Comparison of ENCODE assay signal across 16 cellular contexts in the genomic region with DNA sequence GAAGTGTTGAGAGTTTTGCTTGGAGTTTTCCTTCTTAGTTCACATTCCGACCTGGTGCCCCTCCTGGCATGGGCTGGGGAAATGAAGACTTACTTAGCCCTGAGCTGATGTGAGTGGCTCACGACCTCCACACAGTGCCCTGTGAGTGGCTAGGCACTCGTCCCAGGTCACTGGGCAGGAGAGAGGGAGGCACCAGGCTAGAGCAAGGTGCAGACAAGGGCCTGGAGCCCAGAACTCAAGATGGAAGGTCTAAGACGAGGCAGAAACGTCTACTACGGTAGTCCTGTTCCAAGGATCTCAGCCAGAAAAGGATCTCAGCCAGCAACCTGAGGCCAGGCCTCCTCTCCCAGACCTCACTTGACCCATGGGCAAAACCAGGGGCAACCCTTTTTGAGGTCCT. TPM values are rescaled to one million over a fixed set of nuclear protein-coding genes. Genes with fewer than 3 reads are reported as not detected.
DNase-seq lines count a peak whose midpoint lies in the region; ATAC-seq and TF ChIP-seq lines count a peak whose summit lies in the region.
"Had no signal": no experiment of that assay in that cellular context is flagged by ENCODE, and none has a peak within 500 bp of the region (broad histone marks: within the 10 kb centered on the region; RNA-seq: fewer than 3 reads in every experiment).

No MANE protein-coding gene starts in this region.

- H3K9me3 Mint-ChIP-seq in activated naive CD4-positive, alpha-beta T cell treated with anti-CD3 and anti-CD28 coated beads, Interleukin-2, amount 50 U/mL, for 72 hours, result no peaks in the 10 kb centered on the region
- no peaks in the 10 kb centered on the region for H3K9me3 Mint-ChIP-seq in activated naive CD4-positive, alpha-beta T cell treated with anti-CD3 and anti-CD28 coated beads for 36 hours
- no peaks in the 10 kb centered on the region for H3K9me3 Mint-ChIP-seq in activated CD8-positive, alpha-beta T cell treated with anti-CD3 and anti-CD28 coated beads, Interleukin-2, amount 10 ng/mL, durations not matched to agents 7 days and 5 days (ENCODE audit: insufficient read depth)
- H3K9me3 Mint-ChIP-seq: GM23338 had no signal

- CTCF ChIA-PET in activated naive CD4-positive, alpha-beta T cell treated with anti-CD3 and anti-CD28 coated beads for 36 hours (lab: Charles Lee), result interaction anchor here (0.9 kb wide), 1 partner anchor 22 kb away, joined by 3 read pairs; no protein-coding TSS in a partner anchor
- CTCF ChIA-PET in activated CD8-positive, alpha-beta T cell treated with anti-CD3 and anti-CD28 coated beads, Interleukin-2, amount 10 ng/mL, durations not matched to agents 7 days and 5 days (lab: Charles Lee), result no interaction called here

- ATAC-seq in activated naive CD4-positive, alpha-beta T cell treated with anti-CD3 and anti-CD28 coated beads, Interleukin-2, amount 50 U/mL, for 72 hours, result no peak
- no peak for ATAC-seq in activated CD8-positive, alpha-beta T cell treated with anti-CD3 and anti-CD28 coated beads, Interleukin-2, amount 10 ng/mL, durations not matched to agents 7 days and 5 days
- no peak for ATAC-seq in HG02588 (IDR thresholded peaks at IDR 0.05; ENCODE audit: unreplicated experiment)
- ATAC-seq: A549, GM23338 had no signal

- H3K4me3 ChIP-seq in right atrium auricular region, result no peak overlapping the region
- H3K4me3 ChIP-seq in stomach smooth muscle (ENCODE audit: low read length in 2 of 2), result no peak overlapping the region
- H3K4me3 ChIP-seq: A549, GM23338 had no signal

- H3K27me3 Mint-ChIP-seq in activated naive CD4-positive, alpha-beta T cell treated with anti-CD3 and anti-CD28 coated beads for 36 hours (ENCODE audit: low read depth), result no peaks in the 10 kb centered on the region
- H3K27me3 Mint-ChIP-seq in activated CD8-positive, alpha-beta T cell treated with anti-CD3 and anti-CD28 coated beads, Interleukin-2, amount 10 ng/mL, durations not matched to agents 7 days and 5 days (ENCODE audit: low read depth), result no peaks in the 10 kb centered on the region
- H3K27me3 Mint-ChIP-seq: CD4-positive, alpha-beta memory T cell had no signal

- peak overlapping the region; percentile 87 to 92 for H3K27ac ChIP-seq in right atrium auricular region
- H3K27ac ChIP-seq in stomach smooth muscle (ENCODE audit: low read length), result peak overlapping the region; percentile 18
- H3K27ac ChIP-seq: A549, RWPE1 had no signal

- H3K9me3 ChIP-seq in right atrium auricular region, result no peaks in the 10 kb centered on the region
- H3K9me3 ChIP-seq in stomach smooth muscle (ENCODE audit: control insufficient read depth in 2 of 2, low read length in 2 of 2), result no peaks in the 10 kb centered on the region
- H3K9me3 ChIP-seq: A549 had no signal

- H3K4me1 Mint-ChIP-seq in activated naive CD4-positive, alpha-beta T cell treated with anti-CD3 and anti-CD28 coated beads for 36 hours (ENCODE audit: low read depth), result peaks cover 85% of the 10 kb centered on the region
- peaks cover 49% of the 10 kb centered on the region for H3K4me1 Mint-ChIP-seq in activated CD8-positive, alpha-beta T cell treated with anti-CD3 and anti-CD28 coated beads, Interleukin-2, amount 10 ng/mL, durations not matched to agents 7 days and 5 days (ENCODE audit: low read depth)

- POLR2A ChIA-PET in activated CD8-positive, alpha-beta T cell treated with anti-CD3 and anti-CD28 coated beads, Interleukin-2, amount 10 ng/mL, durations not matched to agents 7 days and 5 days (lab: Charles Lee), result no interaction called here

- H3K36me3 ChIP-seq in right atrium auricular region (no peaks in the 10 kb centered on the region), stomach smooth muscle (ENCODE audit: control insufficient read depth in 2 of 2, insufficient read depth in 2 of 2, low read length in 2 of 2) (peaks cover 0 to 6% of the 10 kb centered on the region in 2 donors)

- no peak for DNase-seq in activated naive CD4-positive, alpha-beta T cell treated with anti-CD3 and anti-CD28 coated beads, Interleukin-2, amount 50 U/mL, for 72 hours (ENCODE audit: low spot score in 2 of 2)
- DNase-seq in activated naive CD4-positive, alpha-beta T cell treated with anti-CD3 and anti-CD28 coated beads for 36 hours, result no peak
- DNase-seq in activated CD8-positive, alpha-beta T cell treated with anti-CD3 and anti-CD28 coated beads, Interleukin-2, amount 10 ng/mL, durations not matched to agents 7 days and 5 days, result no peak
- DNase-seq in right atrium auricular region (ENCODE audit: low spot score), result no peak
- no peak for DNase-seq in dedifferentiated amniotic fluid mesenchymal stem cell (ENCODE audit: extremely low spot score)
- DNase-seq in activated effector memory CD4-positive, alpha-beta T cell treated with Interleukin-2 at 50 U/mL for 16 hours, result no peak
- DNase-seq: GF-D8, KG1, NCI-H1048 had no signal

- peaks cover 4% of the 10 kb centered on the region in 2 donors for H3K36me3 Mint-ChIP-seq in activated naive CD4-positive, alpha-beta T cell treated with anti-CD3 and anti-CD28 coated beads, Interleukin-2, amount 50 U/mL, for 72 hours
- peaks cover 5% of the 10 kb centered on the region for H3K36me3 Mint-ChIP-seq in activated naive CD4-positive, alpha-beta T cell treated with anti-CD3 and anti-CD28 coated beads for 36 hours (ENCODE audit: low read depth)
- peaks cover 28% of the 10 kb centered on the region for H3K36me3 Mint-ChIP-seq in activated CD8-positive, alpha-beta T cell treated with anti-CD3 and anti-CD28 coated beads, Interleukin-2, amount 10 ng/mL, durations not matched to agents 7 days and 5 days (ENCODE audit: low read depth)

- H3K9ac ChIP-seq in stomach smooth muscle (ENCODE audit: low read length in 2 of 2), result no peak overlapping the region

- intact Hi-C loops in activated naive CD4-positive, alpha-beta T cell treated with anti-CD3 and anti-CD28 coated beads for 36 hours (cut with micrococcal nuclease), result no loop called here

- TF ChIP-seq CTCF in right atrium auricular region (IDR thresholded peaks at IDR 0.05), result no peak

- peak overlapping the region; percentile 13 to 67 for H3K27ac Mint-ChIP-seq in activated naive CD4-positive, alpha-beta T cell treated with anti-CD3 and anti-CD28 coated beads, Interleukin-2, amount 50 U/mL, for 72 hours
- no peak overlapping the region for H3K27ac Mint-ChIP-seq in activated naive CD4-positive, alpha-beta T cell treated with anti-CD3 and anti-CD28 coated beads for 36 hours
- H3K27ac Mint-ChIP-seq in activated CD8-positive, alpha-beta T cell treated with anti-CD3 and anti-CD28 coated beads, Interleukin-2, amount 10 ng/mL, durations not matched to agents 7 days and 5 days, result peak overlapping the region; percentile 23
- H3K27ac Mint-ChIP-seq: GM23338 had no signal

- H3K27me3 ChIP-seq in right atrium auricular region (no peaks in the 10 kb centered on the region), stomach smooth muscle (ENCODE audit: control insufficient read depth in 1 of 2, insufficient read depth in 2 of 2, low read length in 2 of 2) (no peaks in the 10 kb centered on the region)

- H3K4me3 Mint-ChIP-seq in activated naive CD4-positive, alpha-beta T cell treated with anti-CD3 and anti-CD28 coated beads for 36 hours, result no peak overlapping the region
- H3K4me3 Mint-ChIP-seq in activated CD8-positive, alpha-beta T cell treated with anti-CD3 and anti-CD28 coated beads, Interleukin-2, amount 10 ng/mL, durations not matched to agents 7 days and 5 days, result no peak overlapping the region
- H3K4me3 Mint-ChIP-seq: GM23338 had no signal

- H3K4me1 ChIP-seq in right atrium auricular region, result peaks cover 0 to 97% of the 10 kb centered on the region in 2 donors
- peaks cover 44% of the 10 kb centered on the region for H3K4me1 ChIP-seq in stomach smooth muscle (ENCODE audit: control insufficient read depth, insufficient read depth, low read length)

RNA-seq across cellular contexts. Expression of gene ANXA11, which starts 22.4 kb away (rescaled TPM):
- total RNA-seq in activated naive CD4-positive, alpha-beta T cell treated with anti-CD3 and anti-CD28 coated beads, Interleukin-2, amount 50 U/mL, for 72 hours, result 100 to 1,000 TPM; 218 to 304 TPM
- total RNA-seq in activated naive CD4-positive, alpha-beta T cell treated with anti-CD3 and anti-CD28 coated beads for 36 hours, result 100 to 1,000 TPM; 142 TPM
- 100 to 1,000 TPM; 249 to 277 TPM for total RNA-seq in activated CD8-positive, alpha-beta T cell treated with anti-CD3 and anti-CD28 coated beads, Interleukin-2, amount 10 ng/mL, durations not matched to agents 7 days and 5 days
- 100 to 1,000 TPM; 224 to 266 TPM for total RNA-seq in right atrium auricular region

RNA-seq across cellular contexts. Expression of gene PLAC9, which starts 50.5 kb away (rescaled TPM):
- total RNA-seq in activated naive CD4-positive, alpha-beta T cell treated with anti-CD3 and anti-CD28 coated beads, Interleukin-2, amount 50 U/mL, for 72 hours, result not detected
- not detected for total RNA-seq in activated naive CD4-positive, alpha-beta T cell treated with anti-CD3 and anti-CD28 coated beads for 36 hours
- total RNA-seq in activated CD8-positive, alpha-beta T cell treated with anti-CD3 and anti-CD28 coated beads, Interleukin-2, amount 10 ng/mL, durations not matched to agents 7 days and 5 days, result not detected
- 10 to 100 TPM; 25.5 to 36.3 TPM for total RNA-seq in right atrium auricular region
- total RNA-seq: CD4-positive, alpha-beta memory T cell; M059J had no signal

Comparison
In these comparisons a context has a peak if more than half of its experiments do, and no peak if none do; other contexts are left out.
1. RNA of gene PLAC9, which starts 50.5 kb away (total RNA-seq): 25.5 to 36.3 TPM in right atrium auricular region; not detected in activated naive CD4-positive, alpha-beta T cell treated with anti-CD3 and anti-CD28 coated beads, Interleukin-2, amount 50 U/mL, for 72 hours, not detected in activated naive CD4-positive, alpha-beta T cell treated with anti-CD3 and anti-CD28 coated beads for 36 hours and not detected in activated CD8-positive, alpha-beta T cell treated with anti-CD3 and anti-CD28 coated beads, Interleukin-2, amount 10 ng/mL, durations not matched to agents 7 days and 5 days; every median in the first group is over 10 times any median in the second.